1 cellular context compared by ENCODE assay signal in the genomic region with DNA sequence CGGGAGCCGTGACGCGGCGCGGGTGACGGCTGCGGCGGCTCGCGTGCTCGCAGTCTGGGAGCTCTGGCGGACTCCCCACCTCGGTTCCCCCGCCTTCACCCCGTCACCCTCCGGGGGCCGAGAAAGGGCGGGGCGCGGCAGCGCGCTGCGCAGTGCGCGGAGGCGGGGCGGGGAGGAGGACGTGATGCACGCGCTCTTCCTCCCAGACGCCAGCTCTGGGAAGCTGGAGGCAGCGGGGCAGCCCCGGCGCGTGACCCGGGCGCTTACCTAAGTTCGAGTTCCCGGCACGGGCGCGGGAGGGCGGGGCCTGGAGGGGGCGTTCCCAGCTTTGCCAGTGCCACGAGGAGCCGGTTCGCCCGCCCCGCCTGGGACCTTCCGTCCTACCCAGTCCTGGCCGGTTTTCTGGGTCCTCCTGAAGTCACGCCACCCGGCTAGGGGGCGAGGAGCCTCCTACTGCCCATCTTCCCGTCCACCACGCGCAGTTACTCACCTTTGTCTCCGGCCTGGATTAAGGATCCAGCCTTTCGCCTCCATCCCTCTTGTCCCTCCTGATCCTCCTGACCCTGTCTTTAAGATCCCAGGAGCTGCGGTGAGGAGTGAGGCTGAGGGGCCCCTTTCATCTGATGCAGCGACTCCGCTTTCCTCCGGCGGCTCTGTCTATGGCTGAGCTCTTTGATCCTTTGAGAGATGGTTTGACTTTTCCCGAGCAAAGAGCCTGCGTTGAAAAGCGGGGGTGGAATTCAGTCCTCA.
TF ChIP-seq lines count a peak whose summit lies in the region.

No MANE protein-coding gene starts in this region.

TF ChIP-seq in WTC11, 78 proteins besides CTCF, POLR2A, EP300 and RAD21 (continued from another document and continues in another):
- TF ChIP-seq NFYB (CRISPR knock-in tag; conservative IDR thresholded peaks at IDR 0.05; ENCODE audit: low read depth) (no peak), EMX1 (CRISPR knock-in tag; IDR thresholded peaks at IDR 0.05) (no peak), ZNF396 (CRISPR knock-in tag; IDR thresholded peaks at IDR 0.05; ENCODE audit: borderline replicate concordance) (no peak), SOX15 (CRISPR knock-in tag; IDR thresholded peaks at IDR 0.05) (no peak), FOXP1 (CRISPR knock-in tag; IDR thresholded peaks at IDR 0.05; ENCODE audit: borderline replicate concordance) (no peak), IRF2 (CRISPR knock-in tag; IDR thresholded peaks at IDR 0.05; ENCODE audit: borderline replicate concordance, low read depth) (no peak), MXD4 (CRISPR knock-in tag; IDR thresholded peaks at IDR 0.05; ENCODE audit: borderline replicate concordance) (no peak), ZNF138 (CRISPR knock-in tag; conservative IDR thresholded peaks at IDR 0.05) (no peak), RORB (CRISPR knock-in tag; IDR thresholded peaks at IDR 0.05) (no peak), KAT7 (CRISPR knock-in tag; IDR thresholded peaks at IDR 0.05; ENCODE audit: borderline replicate concordance) (no peak), CREM (CRISPR knock-in tag; IDR thresholded peaks at IDR 0.05) (no peak; the same call in 1 of the 2 replicates), NFATC4 (CRISPR knock-in tag; IDR thresholded peaks at IDR 0.05) (no peak), GABPB1 (CRISPR knock-in tag; IDR thresholded peaks at IDR 0.05) (no peak; the same call in none of the 2 replicates), TCF7 (CRISPR knock-in tag; IDR thresholded peaks at IDR 0.05; ENCODE audit: low read depth) (no peak), NR1H2 (CRISPR knock-in tag; IDR thresholded peaks at IDR 0.05) (no peak), NR3C1 (CRISPR knock-in tag; conservative IDR thresholded peaks at IDR 0.05; ENCODE audit: low read depth) (no peak), GRHL2 (CRISPR knock-in tag; IDR thresholded peaks at IDR 0.05; ENCODE audit: insufficient replicate concordance, severe bottlenecking) (no peak), JUN (CRISPR knock-in tag; IDR thresholded peaks at IDR 0.05) (no peak), TP53 (CRISPR knock-in tag; IDR thresholded peaks at IDR 0.05) (no peak), ESRRA (CRISPR knock-in tag; IDR thresholded peaks at IDR 0.05; ENCODE audit: borderline replicate concordance) (no peak), JAZF1 (CRISPR knock-in tag; IDR thresholded peaks at IDR 0.05) (no peak)
- TF ChIP-seq, protein P1, sequence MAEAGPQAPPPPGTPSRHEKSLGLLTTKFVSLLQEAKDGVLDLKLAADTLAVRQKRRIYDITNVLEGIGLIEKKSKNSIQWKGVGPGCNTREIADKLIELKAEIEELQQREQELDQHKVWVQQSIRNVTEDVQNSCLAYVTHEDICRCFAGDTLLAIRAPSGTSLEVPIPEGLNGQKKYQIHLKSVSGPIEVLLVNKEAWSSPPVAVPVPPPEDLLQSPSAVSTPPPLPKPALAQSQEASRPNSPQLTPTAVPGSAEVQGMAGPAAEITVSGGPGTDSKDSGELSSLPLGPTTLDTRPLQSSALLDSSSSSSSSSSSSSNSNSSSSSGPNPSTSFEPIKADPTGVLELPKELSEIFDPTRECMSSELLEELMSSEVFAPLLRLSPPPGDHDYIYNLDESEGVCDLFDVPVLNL (CRISPR knock-in tag; IDR thresholded peaks at IDR 0.05; ENCODE audit: borderline replicate concordance, low read depth): no peak
- TF ChIP-seq, protein P2, sequence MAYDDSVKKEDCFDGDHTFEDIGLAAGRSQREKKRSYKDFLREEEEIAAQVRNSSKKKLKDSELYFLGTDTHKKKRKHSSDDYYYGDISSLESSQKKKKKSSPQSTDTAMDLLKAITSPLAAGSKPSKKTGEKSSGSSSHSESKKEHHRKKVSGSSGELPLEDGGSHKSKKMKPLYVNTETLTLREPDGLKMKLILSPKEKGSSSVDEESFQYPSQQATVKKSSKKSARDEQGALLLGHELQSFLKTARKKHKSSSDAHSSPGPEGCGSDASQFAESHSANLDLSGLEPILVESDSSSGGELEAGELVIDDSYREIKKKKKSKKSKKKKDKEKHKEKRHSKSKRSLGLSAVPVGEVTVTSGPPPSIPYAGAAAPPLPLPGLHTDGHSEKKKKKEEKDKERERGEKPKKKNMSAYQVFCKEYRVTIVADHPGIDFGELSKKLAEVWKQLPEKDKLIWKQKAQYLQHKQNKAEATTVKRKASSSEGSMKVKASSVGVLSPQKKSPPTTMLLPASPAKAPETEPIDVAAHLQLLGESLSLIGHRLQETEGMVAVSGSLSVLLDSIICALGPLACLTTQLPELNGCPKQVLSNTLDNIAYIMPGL (CRISPR knock-in tag; IDR thresholded peaks at IDR 0.05): no peak
- TF ChIP-seq, protein P3, sequence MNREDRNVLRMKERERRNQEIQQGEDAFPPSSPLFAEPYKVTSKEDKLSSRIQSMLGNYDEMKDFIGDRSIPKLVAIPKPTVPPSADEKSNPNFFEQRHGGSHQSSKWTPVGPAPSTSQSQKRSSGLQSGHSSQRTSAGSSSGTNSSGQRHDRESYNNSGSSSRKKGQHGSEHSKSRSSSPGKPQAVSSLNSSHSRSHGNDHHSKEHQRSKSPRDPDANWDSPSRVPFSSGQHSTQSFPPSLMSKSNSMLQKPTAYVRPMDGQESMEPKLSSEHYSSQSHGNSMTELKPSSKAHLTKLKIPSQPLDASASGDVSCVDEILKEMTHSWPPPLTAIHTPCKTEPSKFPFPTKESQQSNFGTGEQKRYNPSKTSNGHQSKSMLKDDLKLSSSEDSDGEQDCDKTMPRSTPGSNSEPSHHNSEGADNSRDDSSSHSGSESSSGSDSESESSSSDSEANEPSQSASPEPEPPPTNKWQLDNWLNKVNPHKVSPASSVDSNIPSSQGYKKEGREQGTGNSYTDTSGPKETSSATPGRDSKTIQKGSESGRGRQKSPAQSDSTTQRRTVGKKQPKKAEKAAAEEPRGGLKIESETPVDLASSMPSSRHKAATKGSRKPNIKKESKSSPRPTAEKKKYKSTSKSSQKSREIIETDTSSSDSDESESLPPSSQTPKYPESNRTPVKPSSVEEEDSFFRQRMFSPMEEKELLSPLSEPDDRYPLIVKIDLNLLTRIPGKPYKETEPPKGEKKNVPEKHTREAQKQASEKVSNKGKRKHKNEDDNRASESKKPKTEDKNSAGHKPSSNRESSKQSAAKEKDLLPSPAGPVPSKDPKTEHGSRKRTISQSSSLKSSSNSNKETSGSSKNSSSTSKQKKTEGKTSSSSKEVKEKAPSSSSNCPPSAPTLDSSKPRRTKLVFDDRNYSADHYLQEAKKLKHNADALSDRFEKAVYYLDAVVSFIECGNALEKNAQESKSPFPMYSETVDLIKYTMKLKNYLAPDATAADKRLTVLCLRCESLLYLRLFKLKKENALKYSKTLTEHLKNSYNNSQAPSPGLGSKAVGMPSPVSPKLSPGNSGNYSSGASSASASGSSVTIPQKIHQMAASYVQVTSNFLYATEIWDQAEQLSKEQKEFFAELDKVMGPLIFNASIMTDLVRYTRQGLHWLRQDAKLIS (CRISPR knock-in tag; IDR thresholded peaks at IDR 0.05; ENCODE audit: borderline replicate concordance): no peak
- TF ChIP-seq, protein P4, sequence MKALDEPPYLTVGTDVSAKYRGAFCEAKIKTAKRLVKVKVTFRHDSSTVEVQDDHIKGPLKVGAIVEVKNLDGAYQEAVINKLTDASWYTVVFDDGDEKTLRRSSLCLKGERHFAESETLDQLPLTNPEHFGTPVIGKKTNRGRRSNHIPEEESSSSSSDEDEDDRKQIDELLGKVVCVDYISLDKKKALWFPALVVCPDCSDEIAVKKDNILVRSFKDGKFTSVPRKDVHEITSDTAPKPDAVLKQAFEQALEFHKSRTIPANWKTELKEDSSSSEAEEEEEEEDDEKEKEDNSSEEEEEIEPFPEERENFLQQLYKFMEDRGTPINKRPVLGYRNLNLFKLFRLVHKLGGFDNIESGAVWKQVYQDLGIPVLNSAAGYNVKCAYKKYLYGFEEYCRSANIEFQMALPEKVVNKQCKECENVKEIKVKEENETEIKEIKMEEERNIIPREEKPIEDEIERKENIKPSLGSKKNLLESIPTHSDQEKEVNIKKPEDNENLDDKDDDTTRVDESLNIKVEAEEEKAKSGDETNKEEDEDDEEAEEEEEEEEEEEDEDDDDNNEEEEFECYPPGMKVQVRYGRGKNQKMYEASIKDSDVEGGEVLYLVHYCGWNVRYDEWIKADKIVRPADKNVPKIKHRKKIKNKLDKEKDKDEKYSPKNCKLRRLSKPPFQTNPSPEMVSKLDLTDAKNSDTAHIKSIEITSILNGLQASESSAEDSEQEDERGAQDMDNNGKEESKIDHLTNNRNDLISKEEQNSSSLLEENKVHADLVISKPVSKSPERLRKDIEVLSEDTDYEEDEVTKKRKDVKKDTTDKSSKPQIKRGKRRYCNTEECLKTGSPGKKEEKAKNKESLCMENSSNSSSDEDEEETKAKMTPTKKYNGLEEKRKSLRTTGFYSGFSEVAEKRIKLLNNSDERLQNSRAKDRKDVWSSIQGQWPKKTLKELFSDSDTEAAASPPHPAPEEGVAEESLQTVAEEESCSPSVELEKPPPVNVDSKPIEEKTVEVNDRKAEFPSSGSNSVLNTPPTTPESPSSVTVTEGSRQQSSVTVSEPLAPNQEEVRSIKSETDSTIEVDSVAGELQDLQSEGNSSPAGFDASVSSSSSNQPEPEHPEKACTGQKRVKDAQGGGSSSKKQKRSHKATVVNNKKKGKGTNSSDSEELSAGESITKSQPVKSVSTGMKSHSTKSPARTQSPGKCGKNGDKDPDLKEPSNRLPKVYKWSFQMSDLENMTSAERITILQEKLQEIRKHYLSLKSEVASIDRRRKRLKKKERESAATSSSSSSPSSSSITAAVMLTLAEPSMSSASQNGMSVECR (CRISPR knock-in tag; IDR thresholded peaks at IDR 0.05; ENCODE audit: borderline replicate concordance): no peak
- TF ChIP-seq, protein P5, sequence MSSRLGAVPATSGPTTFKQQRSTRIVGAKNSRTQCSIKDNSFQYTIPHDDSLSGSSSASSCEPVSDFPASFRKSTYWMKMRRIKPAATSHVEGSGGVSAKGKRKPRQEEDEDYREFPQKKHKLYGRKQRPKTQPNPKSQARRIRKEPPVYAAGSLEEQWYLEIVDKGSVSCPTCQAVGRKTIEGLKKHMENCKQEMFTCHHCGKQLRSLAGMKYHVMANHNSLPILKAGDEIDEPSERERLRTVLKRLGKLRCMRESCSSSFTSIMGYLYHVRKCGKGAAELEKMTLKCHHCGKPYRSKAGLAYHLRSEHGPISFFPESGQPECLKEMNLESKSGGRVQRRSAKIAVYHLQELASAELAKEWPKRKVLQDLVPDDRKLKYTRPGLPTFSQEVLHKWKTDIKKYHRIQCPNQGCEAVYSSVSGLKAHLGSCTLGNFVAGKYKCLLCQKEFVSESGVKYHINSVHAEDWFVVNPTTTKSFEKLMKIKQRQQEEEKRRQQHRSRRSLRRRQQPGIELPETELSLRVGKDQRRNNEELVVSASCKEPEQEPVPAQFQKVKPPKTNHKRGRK (CRISPR knock-in tag; IDR thresholded peaks at IDR 0.05; ENCODE audit: borderline replicate concordance): no peak
- TF ChIP-seq, protein P6, sequence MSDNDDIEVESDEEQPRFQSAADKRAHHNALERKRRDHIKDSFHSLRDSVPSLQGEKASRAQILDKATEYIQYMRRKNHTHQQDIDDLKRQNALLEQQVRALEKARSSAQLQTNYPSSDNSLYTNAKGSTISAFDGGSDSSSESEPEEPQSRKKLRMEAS (CRISPR knock-in tag; IDR thresholded peaks at IDR 0.05): peak; percentile 84
- TF ChIP-seq, protein P7, sequence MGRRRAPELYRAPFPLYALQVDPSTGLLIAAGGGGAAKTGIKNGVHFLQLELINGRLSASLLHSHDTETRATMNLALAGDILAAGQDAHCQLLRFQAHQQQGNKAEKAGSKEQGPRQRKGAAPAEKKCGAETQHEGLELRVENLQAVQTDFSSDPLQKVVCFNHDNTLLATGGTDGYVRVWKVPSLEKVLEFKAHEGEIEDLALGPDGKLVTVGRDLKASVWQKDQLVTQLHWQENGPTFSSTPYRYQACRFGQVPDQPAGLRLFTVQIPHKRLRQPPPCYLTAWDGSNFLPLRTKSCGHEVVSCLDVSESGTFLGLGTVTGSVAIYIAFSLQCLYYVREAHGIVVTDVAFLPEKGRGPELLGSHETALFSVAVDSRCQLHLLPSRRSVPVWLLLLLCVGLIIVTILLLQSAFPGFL (CRISPR knock-in tag; IDR thresholded peaks at IDR 0.05; ENCODE audit: borderline replicate concordance): no peak
- TF ChIP-seq, protein P8, sequence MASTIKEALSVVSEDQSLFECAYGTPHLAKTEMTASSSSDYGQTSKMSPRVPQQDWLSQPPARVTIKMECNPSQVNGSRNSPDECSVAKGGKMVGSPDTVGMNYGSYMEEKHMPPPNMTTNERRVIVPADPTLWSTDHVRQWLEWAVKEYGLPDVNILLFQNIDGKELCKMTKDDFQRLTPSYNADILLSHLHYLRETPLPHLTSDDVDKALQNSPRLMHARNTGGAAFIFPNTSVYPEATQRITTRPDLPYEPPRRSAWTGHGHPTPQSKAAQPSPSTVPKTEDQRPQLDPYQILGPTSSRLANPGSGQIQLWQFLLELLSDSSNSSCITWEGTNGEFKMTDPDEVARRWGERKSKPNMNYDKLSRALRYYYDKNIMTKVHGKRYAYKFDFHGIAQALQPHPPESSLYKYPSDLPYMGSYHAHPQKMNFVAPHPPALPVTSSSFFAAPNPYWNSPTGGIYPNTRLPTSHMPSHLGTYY (CRISPR knock-in tag; IDR thresholded peaks at IDR 0.05): no peak
- TF ChIP-seq, protein P9, sequence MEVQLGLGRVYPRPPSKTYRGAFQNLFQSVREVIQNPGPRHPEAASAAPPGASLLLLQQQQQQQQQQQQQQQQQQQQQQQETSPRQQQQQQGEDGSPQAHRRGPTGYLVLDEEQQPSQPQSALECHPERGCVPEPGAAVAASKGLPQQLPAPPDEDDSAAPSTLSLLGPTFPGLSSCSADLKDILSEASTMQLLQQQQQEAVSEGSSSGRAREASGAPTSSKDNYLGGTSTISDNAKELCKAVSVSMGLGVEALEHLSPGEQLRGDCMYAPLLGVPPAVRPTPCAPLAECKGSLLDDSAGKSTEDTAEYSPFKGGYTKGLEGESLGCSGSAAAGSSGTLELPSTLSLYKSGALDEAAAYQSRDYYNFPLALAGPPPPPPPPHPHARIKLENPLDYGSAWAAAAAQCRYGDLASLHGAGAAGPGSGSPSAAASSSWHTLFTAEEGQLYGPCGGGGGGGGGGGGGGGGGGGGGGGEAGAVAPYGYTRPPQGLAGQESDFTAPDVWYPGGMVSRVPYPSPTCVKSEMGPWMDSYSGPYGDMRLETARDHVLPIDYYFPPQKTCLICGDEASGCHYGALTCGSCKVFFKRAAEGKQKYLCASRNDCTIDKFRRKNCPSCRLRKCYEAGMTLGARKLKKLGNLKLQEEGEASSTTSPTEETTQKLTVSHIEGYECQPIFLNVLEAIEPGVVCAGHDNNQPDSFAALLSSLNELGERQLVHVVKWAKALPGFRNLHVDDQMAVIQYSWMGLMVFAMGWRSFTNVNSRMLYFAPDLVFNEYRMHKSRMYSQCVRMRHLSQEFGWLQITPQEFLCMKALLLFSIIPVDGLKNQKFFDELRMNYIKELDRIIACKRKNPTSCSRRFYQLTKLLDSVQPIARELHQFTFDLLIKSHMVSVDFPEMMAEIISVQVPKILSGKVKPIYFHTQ (CRISPR knock-in tag; IDR thresholded peaks at IDR 0.05): no peak
- TF ChIP-seq, protein P10, sequence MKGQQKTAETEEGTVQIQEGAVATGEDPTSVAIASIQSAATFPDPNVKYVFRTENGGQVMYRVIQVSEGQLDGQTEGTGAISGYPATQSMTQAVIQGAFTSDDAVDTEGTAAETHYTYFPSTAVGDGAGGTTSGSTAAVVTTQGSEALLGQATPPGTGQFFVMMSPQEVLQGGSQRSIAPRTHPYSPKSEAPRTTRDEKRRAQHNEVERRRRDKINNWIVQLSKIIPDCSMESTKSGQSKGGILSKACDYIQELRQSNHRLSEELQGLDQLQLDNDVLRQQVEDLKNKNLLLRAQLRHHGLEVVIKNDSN (CRISPR knock-in tag; IDR thresholded peaks at IDR 0.05): peak; percentile 85
- TF ChIP-seq, protein P11, sequence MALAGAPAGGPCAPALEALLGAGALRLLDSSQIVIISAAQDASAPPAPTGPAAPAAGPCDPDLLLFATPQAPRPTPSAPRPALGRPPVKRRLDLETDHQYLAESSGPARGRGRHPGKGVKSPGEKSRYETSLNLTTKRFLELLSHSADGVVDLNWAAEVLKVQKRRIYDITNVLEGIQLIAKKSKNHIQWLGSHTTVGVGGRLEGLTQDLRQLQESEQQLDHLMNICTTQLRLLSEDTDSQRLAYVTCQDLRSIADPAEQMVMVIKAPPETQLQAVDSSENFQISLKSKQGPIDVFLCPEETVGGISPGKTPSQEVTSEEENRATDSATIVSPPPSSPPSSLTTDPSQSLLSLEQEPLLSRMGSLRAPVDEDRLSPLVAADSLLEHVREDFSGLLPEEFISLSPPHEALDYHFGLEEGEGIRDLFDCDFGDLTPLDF (CRISPR knock-in tag; IDR thresholded peaks at IDR 0.05): no peak
